Comparison of ENCODE assay signal across 8 cellular contexts in the genomic region with DNA sequence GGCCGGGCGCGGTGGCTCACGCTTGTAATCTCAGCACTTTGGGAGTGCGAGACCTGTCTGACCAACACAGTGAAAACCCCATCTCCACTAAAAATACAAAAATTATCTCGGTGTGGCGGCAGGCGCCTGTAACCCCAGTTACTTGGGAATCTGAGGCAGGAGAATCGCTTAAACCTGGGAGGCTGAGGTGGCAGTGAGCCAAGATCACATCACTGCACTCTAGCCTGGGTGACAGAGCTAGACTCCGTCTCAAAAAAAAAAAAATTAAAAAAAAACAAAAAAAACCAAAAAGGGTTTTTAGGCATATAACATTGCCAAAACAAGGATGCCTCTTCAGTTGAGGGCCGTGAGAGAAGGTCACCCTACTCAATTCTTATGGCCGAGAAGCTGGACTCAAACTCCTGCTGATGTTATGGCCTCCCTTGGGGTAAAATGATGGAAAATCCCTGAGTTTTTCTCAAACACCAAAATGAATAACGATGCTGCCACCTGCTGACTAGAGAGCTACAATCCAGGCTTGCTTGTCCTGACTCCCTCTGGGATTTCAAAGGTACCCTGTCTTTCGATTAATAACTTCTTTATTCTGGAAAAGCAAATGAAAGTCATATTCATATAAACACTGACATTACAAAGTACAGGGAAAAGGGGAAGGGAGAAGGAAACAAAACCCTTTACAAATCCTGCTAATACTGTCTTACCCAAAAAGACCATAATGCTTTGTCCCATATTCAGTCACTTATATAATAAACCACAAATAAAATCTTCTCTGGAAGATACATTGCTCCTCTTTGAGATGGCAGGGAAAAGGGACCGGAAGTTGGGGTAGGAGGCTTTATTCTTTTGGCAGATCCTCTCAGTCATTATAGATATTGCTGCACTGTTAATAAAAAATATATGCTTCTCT. TPM values are rescaled to one million over a fixed set of nuclear protein-coding genes. Genes with fewer than 3 reads are reported as not detected.
DNase-seq lines count a peak whose midpoint lies in the region; ATAC-seq and TF ChIP-seq lines count a peak whose summit lies in the region.

No MANE protein-coding gene starts in this region.

- peak; percentile 32 for DNase-seq in activated T-cell treated with anti-CD3 and anti-CD28 coated beads, Interleukin-2, amount 50 U/mL, for 24 hours
- no peak for DNase-seq in activated T-cell treated with anti-CD3 and anti-CD28 coated beads for 4 hours
- DNase-seq in MG63: peak; percentile 49

- TF ChIP-seq POLR2A in GM18505 (IDR thresholded peaks at IDR 0.05; ENCODE audit: borderline replicate concordance, extremely low read depth, insufficient read depth, insufficient read length): no peak

- no peak overlapping the region for H3K4me3 ChIP-seq in MG63

- H3K9me3 ChIP-seq in MG63: no peaks in the 10 kb centered on the region

- peak; percentile 27 for ATAC-seq in esophagus mucosa
- ATAC-seq in GM18505 (IDR thresholded peaks at IDR 0.05; ENCODE audit: unreplicated experiment): no peak
- no peak for ATAC-seq in GM21529 (IDR thresholded peaks at IDR 0.05; ENCODE audit: unreplicated experiment)

- H3K9me3 Mint-ChIP-seq in activated T-cell treated with anti-CD3 and anti-CD28 coated beads, Interleukin-2, amount 50 U/mL, for 24 hours: no peaks in the 10 kb centered on the region
- no peaks in the 10 kb centered on the region for H3K9me3 Mint-ChIP-seq in T-helper 1 cell treated with Interleukin-12 subunit alpha and Interleukin-12 subunit beta and Interleukin-4 antibody, amounts not matched to agents 30 μg/mL and 1 μg/mL, for 36 hours
- H3K9me3 Mint-ChIP-seq in nephron: no peaks in the 10 kb centered on the region

- H3K36me3 ChIP-seq in MG63: peaks cover 14% of the 10 kb centered on the region

- H3K27me3 ChIP-seq in MG63: no peaks in the 10 kb centered on the region

- peak; percentile 71 to 77 (median 76) for TF ChIP-seq CTCF in nephron (IDR thresholded peaks at IDR 0.05; ENCODE audit: unreplicated experiment in 3 of 3)

- peaks cover 13% of the 10 kb centered on the region for H3K4me1 Mint-ChIP-seq in activated T-cell treated with anti-CD3 and anti-CD28 coated beads, Interleukin-2, amount 50 U/mL, for 24 hours (ENCODE audit: low read depth)
- peaks cover 15% of the 10 kb centered on the region for H3K4me1 Mint-ChIP-seq in T-helper 1 cell treated with Interleukin-12 subunit alpha and Interleukin-12 subunit beta and Interleukin-4 antibody, amounts not matched to agents 30 μg/mL and 1 μg/mL, for 36 hours (ENCODE audit: low read depth)
- H3K4me1 Mint-ChIP-seq in nephron: peaks cover 4% of the 10 kb centered on the region

- no peak overlapping the region for H3K4me3 Mint-ChIP-seq in activated T-cell treated with anti-CD3 and anti-CD28 coated beads, Interleukin-2, amount 50 U/mL, for 24 hours
- H3K4me3 Mint-ChIP-seq in T-helper 1 cell treated with Interleukin-12 subunit alpha and Interleukin-12 subunit beta and Interleukin-4 antibody, amounts not matched to agents 30 μg/mL and 1 μg/mL, for 36 hours: no peak overlapping the region
- H3K4me3 Mint-ChIP-seq in nephron: no peak overlapping the region

- H3K36me3 Mint-ChIP-seq in activated T-cell treated with anti-CD3 and anti-CD28 coated beads, Interleukin-2, amount 50 U/mL, for 24 hours (ENCODE audit: low read depth): peaks cover 72% of the 10 kb centered on the region
- H3K36me3 Mint-ChIP-seq in T-helper 1 cell treated with Interleukin-12 subunit alpha and Interleukin-12 subunit beta and Interleukin-4 antibody, amounts not matched to agents 30 μg/mL and 1 μg/mL, for 36 hours (ENCODE audit: low read depth): peaks cover 24% of the 10 kb centered on the region
- H3K36me3 Mint-ChIP-seq in nephron (ENCODE audit: low read depth): peaks cover 8% of the 10 kb centered on the region

- H3K27me3 Mint-ChIP-seq in activated T-cell treated with anti-CD3 and anti-CD28 coated beads, Interleukin-2, amount 50 U/mL, for 24 hours: no peaks in the 10 kb centered on the region
- no peaks in the 10 kb centered on the region for H3K27me3 Mint-ChIP-seq in T-helper 1 cell treated with Interleukin-12 subunit alpha and Interleukin-12 subunit beta and Interleukin-4 antibody, amounts not matched to agents 30 μg/mL and 1 μg/mL, for 36 hours (ENCODE audit: low read depth)
- no peaks in the 10 kb centered on the region for H3K27me3 Mint-ChIP-seq in nephron (ENCODE audit: low read depth)

- no peak overlapping the region for H3K27ac Mint-ChIP-seq in activated T-cell treated with anti-CD3 and anti-CD28 coated beads, Interleukin-2, amount 50 U/mL, for 24 hours
- peak overlapping the region; percentile 9 for H3K27ac Mint-ChIP-seq in T-helper 1 cell treated with Interleukin-12 subunit alpha and Interleukin-12 subunit beta and Interleukin-4 antibody, amounts not matched to agents 30 μg/mL and 1 μg/mL, for 36 hours
- peak overlapping the region in 1 of 3 experiments; percentile 26 for H3K27ac Mint-ChIP-seq in nephron

RNA-seq across cellular contexts. Expression of a gene that starts 10.7 kb away (rescaled TPM):
- total RNA-seq in MG63 (2014; rRNA removed; shearing (Covaris generic); ENCODE audit: low replicate concordance): 12.5 and 14.1 TPM in 2 replicates
- 0.40 TPM for total RNA-seq in esophagus mucosa

RNA-seq across cellular contexts. Expression of a gene that starts 40.1 kb away (rescaled TPM):
- total RNA-seq in MG63 (2014; rRNA removed; shearing (Covaris generic); ENCODE audit: low replicate concordance): 33.3 and 64.1 TPM in 2 replicates
- 16.5 TPM for total RNA-seq in esophagus mucosa

RNA-seq across cellular contexts. Expression of a gene that starts 45.6 kb away (rescaled TPM):
- not detected in 2 replicates for total RNA-seq in MG63 (2014; rRNA removed; shearing (Covaris generic); ENCODE audit: low replicate concordance)
- not detected for total RNA-seq in esophagus mucosa

RNA-seq across cellular contexts. Expression of a gene that starts 49.9 kb away (rescaled TPM):
- total RNA-seq in MG63 (2014; rRNA removed; shearing (Covaris generic); ENCODE audit: low replicate concordance): 9.7 and 11.2 TPM in 2 replicates
- total RNA-seq in esophagus mucosa: 24.3 TPM
